ENCODE assay signal across 14 cellular contexts in the genomic region with DNA sequence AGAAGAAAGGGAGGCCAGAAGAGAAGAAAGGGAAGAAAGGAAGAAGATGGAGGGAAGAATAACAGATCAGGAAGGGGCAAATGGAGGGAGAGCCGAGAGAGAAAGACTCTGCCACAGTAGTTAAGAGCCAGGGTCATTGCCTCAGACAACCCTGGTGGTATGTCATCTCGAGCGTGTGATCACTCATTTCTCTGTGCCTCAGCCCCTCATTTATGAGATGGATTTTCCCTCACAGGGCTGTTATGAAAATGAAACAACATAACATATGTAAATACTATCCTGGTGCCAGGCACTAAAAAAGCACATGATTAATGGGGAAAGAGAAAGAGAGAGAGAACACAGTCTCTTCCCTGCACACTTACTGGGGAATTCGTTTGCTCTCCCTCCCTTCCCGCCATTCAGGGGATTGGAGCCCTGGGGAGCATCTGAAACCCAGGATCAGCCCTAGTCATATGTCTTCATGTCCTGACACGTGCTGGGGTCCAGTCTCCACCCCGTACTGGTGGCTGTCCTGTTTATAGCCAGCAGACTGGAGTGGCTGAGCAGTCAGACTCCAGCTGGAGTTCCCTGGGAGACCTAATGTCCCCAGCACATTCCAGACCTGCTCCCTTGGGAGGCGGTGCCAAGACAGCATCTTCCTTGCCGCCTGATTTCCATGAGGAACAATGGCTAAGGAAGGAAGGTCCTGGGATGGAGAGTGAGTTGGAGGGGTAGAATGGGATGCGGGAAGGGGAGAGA. TPM values are rescaled to one million over a fixed set of nuclear protein-coding genes. Genes with fewer than 3 reads are reported as not detected.
"Had no signal": no experiment of that assay in that cellular context is flagged by ENCODE, and none has a peak within 500 bp of the region (broad histone marks: within the 10 kb centered on the region; RNA-seq: fewer than 3 reads in every experiment).

No MANE protein-coding gene starts in this region.

- H3K9me3 ChIP-seq: ascending aorta, colonic mucosa, gastroesophageal sphincter had no signal

- H3K4me3 Mint-ChIP-seq: activated naive CD8-positive, alpha-beta T cell treated with anti-CD3 and anti-CD28 coated beads, Interleukin-2, amount 10 ng/mL, durations not matched to agents 7 days and 5 days; neural progenitor cell had no signal

- H3K4me3 ChIP-seq: ascending aorta, colonic mucosa, gastroesophageal sphincter, hepatocyte, neural progenitor cell had no signal

- ATAC-seq: gastroesophageal sphincter had no signal

- H3K9me3 Mint-ChIP-seq: activated naive CD8-positive, alpha-beta T cell treated with anti-CD3 and anti-CD28 coated beads, Interleukin-2, amount 10 ng/mL, durations not matched to agents 7 days and 5 days had no signal

- H3K36me3 Mint-ChIP-seq: activated naive CD8-positive, alpha-beta T cell treated with anti-CD3 and anti-CD28 coated beads, Interleukin-2, amount 10 ng/mL, durations not matched to agents 7 days and 5 days; neural progenitor cell had no signal

- H3K27ac ChIP-seq: ascending aorta, colonic mucosa, gastroesophageal sphincter, hepatocyte, neural progenitor cell had no signal

- DNase-seq: activated CD4-positive, alpha-beta T cell treated with anti-CD3 and anti-CD28 coated beads, Interleukin-2, amount 50 U/mL, for 1 hour; activated CD4-positive, CD25-positive, alpha-beta regulatory T cell; activated gamma-delta T cell treated with Interleukin-2 at 50 U/mL for 16 hours; activated naive CD8-positive, alpha-beta T cell treated with anti-CD3 and anti-CD28 coated beads, Interleukin-2, amount 10 ng/mL, durations not matched to agents 7 days and 5 days; colonic mucosa; effector CD4-positive, alpha-beta T cell; retina; stimulated activated CD4-positive, alpha-beta T cell treated with anti-CD3 and anti-CD28 coated beads, Interleukin-15, amount 100 ng/mL, for 24 hours; stimulated activated CD4-positive, alpha-beta T cell treated with anti-CD3 and anti-CD28 coated beads, Interleukin-4, amount 100 ng/mL, for 24 hours; T-helper 2 cell had no signal

- H3K4me1 Mint-ChIP-seq: activated naive CD8-positive, alpha-beta T cell treated with anti-CD3 and anti-CD28 coated beads, Interleukin-2, amount 10 ng/mL, durations not matched to agents 7 days and 5 days; neural progenitor cell had no signal

- H3K27me3 ChIP-seq: ascending aorta, colonic mucosa, gastroesophageal sphincter, hepatocyte had no signal

- H3K36me3 ChIP-seq: ascending aorta, colonic mucosa, gastroesophageal sphincter, neural progenitor cell had no signal

- H3K4me1 ChIP-seq: colonic mucosa had no signal

- H3K27ac Mint-ChIP-seq: activated naive CD8-positive, alpha-beta T cell treated with anti-CD3 and anti-CD28 coated beads, Interleukin-2, amount 10 ng/mL, durations not matched to agents 7 days and 5 days; neural progenitor cell had no signal

RNA-seq across cellular contexts. Expression of gene AMOTL2, which starts 14.7 kb away (rescaled TPM):
- total RNA-seq: activated naive CD8-positive, alpha-beta T cell treated with anti-CD3 and anti-CD28 coated beads, Interleukin-2, amount 10 ng/mL, durations not matched to agents 7 days and 5 days had no signal
